12 cellular contexts compared by ENCODE assay signal in genomic region chr4:15784959-15785634, GRCh38. TPM values are rescaled to one million over a fixed set of nuclear protein-coding genes. Genes with fewer than 3 reads are reported as not detected.
DNase-seq lines count a peak whose midpoint lies in the region; ATAC-seq and TF ChIP-seq lines count a peak whose summit lies in the region.
"Had no signal": no experiment of that assay in that cellular context is flagged by ENCODE, and none has a peak within 500 bp of the region (broad histone marks: within the 10 kb centered on the region; RNA-seq: fewer than 3 reads in every experiment).

No MANE protein-coding gene starts in this region.

- TF ChIP-seq CTCF in testis (IDR thresholded peaks at IDR 0.05) (no peak), MCF 10A (IDR thresholded peaks at IDR 0.05; ENCODE audit: unreplicated experiment) (no peak), BE2C (IDR thresholded peaks at IDR 0.05; ENCODE audit: low read depth, low read length) (no peak)

- H3K36me3 ChIP-seq in testis (ENCODE audit: low read depth, missing control alignments) (no peaks in the 10 kb centered on the region), BE2C (no peaks in the 10 kb centered on the region)

- WGBS in testis, 2 donors: 84 to 89% methylated on average over 5 of the region's 5 CpGs

- POLR2A ChIA-PET in MCF 10A (lab: Yijun Ruan, JAX): no interaction called here

- peaks cover 9% of the 10 kb centered on the region for H3K4me1 Mint-ChIP-seq in MCF 10A (ENCODE audit: insufficient read depth, unreplicated experiment)

- TF ChIP-seq POLR2A in testis (IDR thresholded peaks at IDR 0.05): no peak

- H3K27me3 Mint-ChIP-seq in MCF 10A (ENCODE audit: insufficient read depth, unreplicated experiment): peaks cover 22% of the 10 kb centered on the region

- H3K36me3 Mint-ChIP-seq in MCF 10A (ENCODE audit: insufficient read depth, unreplicated experiment): no peaks in the 10 kb centered on the region

- ATAC-seq in GM18907 (IDR thresholded peaks at IDR 0.05; ENCODE audit: unreplicated experiment) (peak; percentile 81), GM21576 (IDR thresholded peaks at IDR 0.05; ENCODE audit: unreplicated experiment) (peak; percentile 91), HG03175 (IDR thresholded peaks at IDR 0.05; ENCODE audit: unreplicated experiment) (peak; percentile 89)
- ATAC-seq: body of pancreas had no signal

- intact Hi-C loops in testis (cut with DNase I; ENCODE audit: low total_unique reads): no loop called here
- intact Hi-C loops in MCF 10A (cut with micrococcal nuclease): no loop called here

- CTCF ChIA-PET in MCF 10A (lab: Yijun Ruan, JAX): interaction anchor here (1.1 to 1.5 kb wide), 4 partner anchors 10 to 171 kb away, joined by 3 to 6 read pairs (median 3); no protein-coding TSS in a partner anchor

- H3K9me3 Mint-ChIP-seq in MCF 10A (ENCODE audit: unreplicated experiment): no peaks in the 10 kb centered on the region

- DNase-seq in germinal center (ENCODE audit: low spot score) (peak; percentile 76), testis (no peak), MCF 10A (ENCODE audit: unreplicated experiment) (no peak), BE2C (no peak), GM03348 (ENCODE audit: low spot score) (no peak)
- DNase-seq: body of pancreas, NCI-H1694 treated with DMSO at 0.1 percent for 48 hours, SIG-M5 had no signal

- no peak overlapping the region for H3K4me3 Mint-ChIP-seq in MCF 10A (ENCODE audit: unreplicated experiment)

- no peak overlapping the region for H3K27ac Mint-ChIP-seq in MCF 10A (ENCODE audit: low read depth, unreplicated experiment)

- H3K4me3 ChIP-seq in testis (no peak overlapping the region), BE2C (ENCODE audit: low read depth, low read length) (no peak overlapping the region)
- H3K4me3 ChIP-seq: body of pancreas had no signal

- H3K9me3 ChIP-seq in testis: no peaks in the 10 kb centered on the region
- H3K9me3 ChIP-seq in BE2C: no peaks in the 10 kb centered on the region
- H3K9me3 ChIP-seq: body of pancreas had no signal

- BruUV-seq in MCF 10A (replicated peaks; lab: Mats Ljungman, UMichigan): no TSS peak

- no peak overlapping the region for H3K27ac ChIP-seq in testis
- H3K27ac ChIP-seq: body of pancreas had no signal

- H3K27me3 ChIP-seq in testis (no peaks in the 10 kb centered on the region), BE2C (peaks cover 10% of the 10 kb centered on the region)
- H3K27me3 ChIP-seq: body of pancreas had no signal

- H3K4me1 ChIP-seq in testis: no peaks in the 10 kb centered on the region
- H3K4me1 ChIP-seq in BE2C: no peaks in the 10 kb centered on the region
- H3K4me1 ChIP-seq: body of pancreas had no signal

RNA-seq across cellular contexts. Expression of gene CD38, which starts 7.0 kb away (rescaled TPM):
- total RNA-seq in testis (1 to 10 TPM in 1 of 2 donors, under 1 TPM in 1; 0.68 to 1.0 TPM), MCF 10A (2022) (not detected in 2 replicates)
- 2.2 TPM for polyA plus RNA-seq in testis (ENCODE audit: insufficient read depth, low read depth, low replicate concordance)
- 0.28 TPM for polyA plus RNA-seq in BE2C (2012; ENCODE audit: insufficient read depth, insufficient read length, low read depth)
- total RNA-seq: fibroblast of lung had no signal
